In genomic region chr2:47402805-47403691, GRCh38 we compare ENCODE assay signal across 1 cellular context.
TF ChIP-seq lines count a peak whose summit lies in the region.

TSS of gene MSH2 (plus strand) at chr2:47403156. CDS start at chr2:47403192, 36 bp downstream.

TF ChIP-seq in HepG2, 621 proteins besides CTCF, POLR2A, EP300 and RAD21 (continued from another document and continues in another):
- peak; percentile 66 for TF ChIP-seq AHDC1 (CRISPR knock-in tag; IDR thresholded peaks at IDR 0.05; ENCODE audit: borderline replicate concordance)
- TF ChIP-seq XRCC5 (optimal IDR thresholded peaks at IDR 0.05; ENCODE audit: low read length), result no peak
- TF ChIP-seq ZMYM3 (CRISPR knock-in tag; IDR thresholded peaks at IDR 0.05), result peak; percentile 12; the same call in 1 of the 2 replicates
- TF ChIP-seq POGK (CRISPR knock-in tag; conservative IDR thresholded peaks at IDR 0.05), result peak; percentile 81
- peak; percentile 91 for TF ChIP-seq GABPB1 (CRISPR knock-in tag; IDR thresholded peaks at IDR 0.05)
- 0 out of 2 replicates have a peak, but pooled peaks have one; percentile 72 for TF ChIP-seq ZNF564 (CRISPR knock-in tag; IDR thresholded peaks at IDR 0.05)
- peak; percentile 56; the same call in 1 of the 2 replicates for TF ChIP-seq ERF (CRISPR knock-in tag; IDR thresholded peaks at IDR 0.05)
- peak; percentile 92 for TF ChIP-seq NR0B2 (CRISPR knock-in tag; IDR thresholded peaks at IDR 0.05)
- TF ChIP-seq HNRNPK (IDR thresholded peaks at IDR 0.05; ENCODE audit: low read depth, low read length, poor library complexity, severe bottlenecking), result peak; percentile 27
- TF ChIP-seq ZBTB21 (CRISPR knock-in tag; IDR thresholded peaks at IDR 0.05), result peak; percentile 13; the same call in 1 of the 2 replicates
- TF ChIP-seq ZNF614 (CRISPR knock-in tag; IDR thresholded peaks at IDR 0.05; ENCODE audit: borderline replicate concordance), result no peak; the same call in 1 of the 2 replicates
- TF ChIP-seq ZSCAN12 (CRISPR knock-in tag; IDR thresholded peaks at IDR 0.05), result peak; percentile 80; the same call in 1 of the 2 replicates
- peak; percentile 80 for TF ChIP-seq ZNF431 (CRISPR knock-in tag; IDR thresholded peaks at IDR 0.05; ENCODE audit: borderline replicate concordance, low read depth)
- TF ChIP-seq KLF11 (CRISPR knock-in tag; IDR thresholded peaks at IDR 0.05), result no peak; the same call in 1 of the 2 replicates
- TF ChIP-seq BRF2 (CRISPR knock-in tag; IDR thresholded peaks at IDR 0.05), result peak; percentile 98
- TF ChIP-seq PRMT3 (CRISPR knock-in tag; IDR thresholded peaks at IDR 0.05; ENCODE audit: borderline replicate concordance, low read depth), result no peak
- TF ChIP-seq ZNF484 (CRISPR knock-in tag; IDR thresholded peaks at IDR 0.05; ENCODE audit: borderline replicate concordance, low read depth), result peak; percentile 96
- TF ChIP-seq XBP1 (CRISPR knock-in tag; IDR thresholded peaks at IDR 0.05), result 0 out of 2 replicates have a peak, but pooled peaks have one; percentile 41
- peak; percentile 79 for TF ChIP-seq PHF20 (CRISPR knock-in tag; IDR thresholded peaks at IDR 0.05)
- peak; percentile 93 for TF ChIP-seq ZNF350 (CRISPR knock-in tag; IDR thresholded peaks at IDR 0.05; ENCODE audit: borderline replicate concordance, low read depth)
- TF ChIP-seq NFYB (CRISPR knock-in tag; IDR thresholded peaks at IDR 0.05), result peak; percentile 100
- no peak for TF ChIP-seq ZNF784 (CRISPR knock-in tag; IDR thresholded peaks at IDR 0.05; ENCODE audit: borderline replicate concordance)
- TF ChIP-seq AGO1 (IDR thresholded peaks at IDR 0.05; ENCODE audit: low read depth, low read length, poor library complexity, severe bottlenecking), result peak; percentile 59
- TF ChIP-seq AGO2 (optimal IDR thresholded peaks at IDR 0.05; ENCODE audit: low read depth, low read length), result peak; percentile 60
- peak; percentile 54; the same call in 1 of the 2 replicates for TF ChIP-seq ARID5B (CRISPR knock-in tag; IDR thresholded peaks at IDR 0.05)
- no peak for TF ChIP-seq HNF1A (IDR thresholded peaks at IDR 0.05; ENCODE audit: low read depth)
- peak; percentile 71 for TF ChIP-seq HNF1A (CRISPR knock-in tag; IDR thresholded peaks at IDR 0.05; ENCODE audit: borderline replicate concordance)
- TF ChIP-seq ZBTB7A (CRISPR knock-in tag; IDR thresholded peaks at IDR 0.05), result peak; percentile 94; the same call in 1 of the 2 replicates
- TF ChIP-seq ZNF354B (CRISPR knock-in tag; IDR thresholded peaks at IDR 0.05), result peak; percentile 86
- TF ChIP-seq ZNF713 (CRISPR knock-in tag; IDR thresholded peaks at IDR 0.05), result no peak
- no peak for TF ChIP-seq RBAK (CRISPR knock-in tag; IDR thresholded peaks at IDR 0.05)
- TF ChIP-seq ZBTB43 (CRISPR knock-in tag; conservative IDR thresholded peaks at IDR 0.05), result peak; percentile 92
- peak; percentile 84; the same call in 1 of the 2 replicates for TF ChIP-seq ZNF546 (CRISPR knock-in tag; conservative IDR thresholded peaks at IDR 0.05)
- TF ChIP-seq RXRB (CRISPR knock-in tag; IDR thresholded peaks at IDR 0.05; ENCODE audit: borderline replicate concordance), result peak; percentile 61
- TF ChIP-seq ZNF619 (CRISPR knock-in tag; IDR thresholded peaks at IDR 0.05), result peak; percentile 97
- peak; percentile 62 for TF ChIP-seq SRSF1 (optimal IDR thresholded peaks at IDR 0.05; ENCODE audit: low read depth, low read length)
- TF ChIP-seq MXI1 (IDR thresholded peaks at IDR 0.05; ENCODE audit: borderline replicate concordance, low read depth, low read length), result 0 out of 3 replicates have a peak, but pooled peaks have one; percentile 73
- TF ChIP-seq ZNF800 (CRISPR knock-in tag; IDR thresholded peaks at IDR 0.05), result peak; percentile 96
